Comparison of ENCODE assay signal across 15 cellular contexts in genomic region chr13:77732287-77732686, GRCh38.
"Had no signal": no experiment of that assay in that cellular context is flagged by ENCODE, and none has a peak within 500 bp of the region (broad histone marks: within the 10 kb centered on the region; RNA-seq: fewer than 3 reads in every experiment).

No MANE protein-coding gene starts in this region.

- H3K27ac ChIP-seq: heart right ventricle, pancreas, stomach, thyroid gland had no signal

- ATAC-seq: esophagus mucosa, heart right ventricle, pancreas, right cardiac atrium had no signal

- H3K9me3 ChIP-seq: heart right ventricle, pancreas, stomach, thyroid gland had no signal

- H3K27me3 ChIP-seq: heart right ventricle, pancreas, stomach, thyroid gland had no signal

- DNase-seq: effector memory CD4-positive, alpha-beta T cell; heart right ventricle; hypothalamus; kidney glomerular epithelial cell; mesendoderm; naive B cell; occipital lobe; pancreas; right cardiac atrium; small intestine; stimulated activated CD4-positive, alpha-beta T cell treated with anti-CD3 and anti-CD28 coated beads, Interleukin-12 subunit alpha, Interleukin-12 subunit beta, amount 100 ng/mL, for 4 hours; stimulated activated naive CD4-positive, alpha-beta T cell; stomach; thyroid gland had no signal

- H3K4me1 ChIP-seq: thyroid gland had no signal

- H3K36me3 ChIP-seq: heart right ventricle, stomach, thyroid gland had no signal

- H3K4me3 ChIP-seq: heart right ventricle, pancreas, stomach, thyroid gland had no signal
